Comparison of ENCODE assay signal across 27 cellular contexts in genomic region chr17:66805567-66805966, GRCh38. TPM values are rescaled to one million over a fixed set of nuclear protein-coding genes. Genes with fewer than 3 reads are reported as not detected.
DNase-seq lines count a peak whose midpoint lies in the region; ATAC-seq and TF ChIP-seq lines count a peak whose summit lies in the region.
"Had no signal": no experiment of that assay in that cellular context is flagged by ENCODE, and none has a peak within 500 bp of the region (broad histone marks: within the 10 kb centered on the region; RNA-seq: fewer than 3 reads in every experiment).

No MANE protein-coding gene starts in this region.

- H4K91ac ChIP-seq in H9 (ENCODE audit: insufficient read length, low read depth, low read length), result no peak overlapping the region

- no peak overlapping the region for H3K4me2 ChIP-seq in H9 (ENCODE audit: insufficient read depth, insufficient read length, low read length)

- no peak overlapping the region for H2BK15ac ChIP-seq in H9 (ENCODE audit: low read depth, low read length)

- no peak overlapping the region for H3K4me3 ChIP-seq in CD4-positive, CD25-positive, alpha-beta regulatory T cell (ENCODE audit: low read depth, low read length)
- H3K4me3 ChIP-seq in mucosa of descending colon, result no peak overlapping the region
- H3K4me3 ChIP-seq: breast epithelium, esophagus squamous epithelium, gastroesophageal sphincter, lower lobe of right lung, right lobe of liver had no signal

- no peaks in the 10 kb centered on the region for H3K79me2 ChIP-seq in H9 (ENCODE audit: insufficient read depth, low read length)

- H3K4me1 ChIP-seq in CD4-positive, CD25-positive, alpha-beta regulatory T cell (ENCODE audit: control insufficient read depth, insufficient read depth, low read length, poor library complexity, severe bottlenecking), result no peaks in the 10 kb centered on the region
- H3K4me1 ChIP-seq in H9 (ENCODE audit: insufficient read depth, low read length) (peaks cover 11% of the 10 kb centered on the region; the same call in 1 of the 2 replicates), mucosa of descending colon (ENCODE audit: low read depth) (no peaks in the 10 kb centered on the region)
- H3K4me1 ChIP-seq: breast epithelium, esophagus squamous epithelium, gastroesophageal sphincter, lower lobe of right lung, right lobe of liver had no signal

- no peak overlapping the region for H2BK12ac ChIP-seq in H9 (ENCODE audit: insufficient read length, low read depth, low read length)

- no peak overlapping the region for H3K4me3 Mint-ChIP-seq in CD4-positive, CD25-positive, alpha-beta regulatory T cell
- H3K4me3 Mint-ChIP-seq in H9, result no peak overlapping the region
- no peak overlapping the region for H3K4me3 Mint-ChIP-seq in T-cell
- H3K4me3 Mint-ChIP-seq in activated T-cell treated with anti-CD3 and anti-CD28 coated beads, Interleukin-2, amount 50 U/mL, for 24 hours, result no peak overlapping the region
- H3K4me3 Mint-ChIP-seq: activated CD4-positive, alpha-beta memory T cell treated with anti-CD3 and anti-CD28 coated beads for 36 hours; CD4-positive, alpha-beta memory T cell; endodermal cell; neural crest cell; stimulated activated naive CD8-positive, alpha-beta T cell treated with anti-CD3 and anti-CD28 coated beads, Interleukin-15, Interleukin-2, amounts not matched to agents 100 ng/mL and 50 ng/mL, for 24 hours had no signal

- peak overlapping the region in 2 of 3 donors; percentile 12 to 49 for H3K27ac Mint-ChIP-seq in CD4-positive, CD25-positive, alpha-beta regulatory T cell
- H3K27ac Mint-ChIP-seq in H9 (no peak overlapping the region), T-cell (peak overlapping the region; percentile 29 to 31)
- H3K27ac Mint-ChIP-seq in activated T-cell treated with anti-CD3 and anti-CD28 coated beads, Interleukin-2, amount 50 U/mL, for 24 hours, result no peak overlapping the region
- H3K27ac Mint-ChIP-seq: activated CD4-positive, alpha-beta memory T cell treated with anti-CD3 and anti-CD28 coated beads for 36 hours; endodermal cell; stimulated activated naive CD8-positive, alpha-beta T cell treated with anti-CD3 and anti-CD28 coated beads, Interleukin-15, Interleukin-2, amounts not matched to agents 100 ng/mL and 50 ng/mL, for 24 hours had no signal

- H3K9ac ChIP-seq in H9 (ENCODE audit: extremely low read depth, insufficient read length, low read length), result no peak overlapping the region

- no peaks in the 10 kb centered on the region for H3K9me3 ChIP-seq in CD4-positive, CD25-positive, alpha-beta regulatory T cell (ENCODE audit: control insufficient read depth in 2 of 2, low read length in 2 of 2)
- H3K9me3 ChIP-seq in H9 (ENCODE audit: control insufficient read depth, low read depth, low read length), result no peaks in the 10 kb centered on the region
- H3K9me3 ChIP-seq in mucosa of descending colon, result no peaks in the 10 kb centered on the region
- H3K9me3 ChIP-seq: breast epithelium, esophagus squamous epithelium, gastroesophageal sphincter, lower lobe of right lung, right lobe of liver had no signal

- peak in 1 of 3 donors; percentile 28 for DNase-seq in CD4-positive, CD25-positive, alpha-beta regulatory T cell
- no peak for DNase-seq in H9
- DNase-seq in T-cell, result no peak
- DNase-seq in mucosa of descending colon, result peak in 1 of 3 donors; percentile 44
- DNase-seq in activated T-cell treated with anti-CD3 and anti-CD28 coated beads, Interleukin-2, amount 50 U/mL, for 24 hours, result no peak
- DNase-seq in Kasumi-1 (lab: John Stamatoyannopoulos, UW), result no peak
- DNase-seq: activated CD4-positive, alpha-beta memory T cell treated with anti-CD3 and anti-CD28 coated beads for 36 hours; activated effector memory CD4-positive, alpha-beta T cell treated with anti-CD3 and anti-CD28 coated beads, Interleukin-2, amount 50 U/mL, for 16 hours; amniotic stem cell; CD4-positive, alpha-beta memory T cell; DMS 273 treated with DMSO at 0.1 percent for 48 hours; endodermal cell; esophagus squamous epithelium; lower lobe of right lung; MM.1S; NCI-H1436 treated with DMSO at 0.1 percent for 48 hours; NCI-H526 treated with DMSO at 0.1 percent for 48 hours; right lobe of liver; stimulated activated CD4-positive, alpha-beta T cell treated with anti-CD3 and anti-CD28 coated beads, Interleukin-15, amount 100 ng/mL, for 24 hours had no signal

- H2BK120ac ChIP-seq in H9 (ENCODE audit: low read depth, low read length, poor library complexity, severe bottlenecking), result no peak overlapping the region

- ATAC-seq in CD4-positive, CD25-positive, alpha-beta regulatory T cell (ENCODE audit: low read depth in 2 of 2), result no peak
- peak in 1 of 4 experiments; percentile 60 for ATAC-seq in T-cell (replicated peaks in 1 of 4)
- ATAC-seq in mucosa of descending colon, result peak; percentile 61
- ATAC-seq in HG02970 (IDR thresholded peaks at IDR 0.05; ENCODE audit: low FRiP score, unreplicated experiment), result no peak
- ATAC-seq: gastroesophageal sphincter, lower lobe of right lung, right lobe of liver had no signal

- H3K23me2 ChIP-seq in H9 (ENCODE audit: insufficient read length, low read depth, low read length, poor library complexity, severe bottlenecking), result no peaks in the 10 kb centered on the region

- H2AK5ac ChIP-seq in H9 (ENCODE audit: insufficient read length, low read length), result no peak overlapping the region

- intact Hi-C loops in mucosa of descending colon (cut with DNase I, micrococcal nuclease), result no loop called here

- H2BK5ac ChIP-seq in H9 (ENCODE audit: insufficient read length, low read length), result no peak overlapping the region

- H4K5ac ChIP-seq in H9 (ENCODE audit: insufficient read length, low read depth, low read length), result no peak overlapping the region

- no peak overlapping the region for H3K27ac ChIP-seq in CD4-positive, CD25-positive, alpha-beta regulatory T cell (ENCODE audit: insufficient read depth, low read length, poor library complexity, severe bottlenecking)
- H3K27ac ChIP-seq in H9 (ENCODE audit: insufficient read length, low read depth, low read length), result no peak overlapping the region
- H3K27ac ChIP-seq: breast epithelium, esophagus squamous epithelium, gastroesophageal sphincter, lower lobe of right lung, right lobe of liver had no signal

- H3K14ac ChIP-seq in H9 (ENCODE audit: insufficient read depth, low read length), result peak overlapping the region; percentile 31; the same call in 1 of the 2 replicates

- POLR2A ChIA-PET in T-cell (lab: Charles Lee), result no interaction called here

- no peak overlapping the region for H2BK20ac ChIP-seq in H9 (ENCODE audit: low read depth, low read length, poor library complexity, severe bottlenecking)

- H3K36me3 ChIP-seq in CD4-positive, CD25-positive, alpha-beta regulatory T cell (ENCODE audit: control insufficient read depth, insufficient read depth, low read length), result peaks cover 11% of the 10 kb centered on the region
- no peaks in the 10 kb centered on the region for H3K36me3 ChIP-seq in mucosa of descending colon (ENCODE audit: low read depth)
- H3K36me3 ChIP-seq: breast epithelium, esophagus squamous epithelium, lower lobe of right lung, right lobe of liver had no signal

- H3T11ph ChIP-seq in H9 (ENCODE audit: low read length), result no peak overlapping the region

- no peaks in the 10 kb centered on the region for H4K20me1 ChIP-seq in H9 (ENCODE audit: control insufficient read depth, insufficient read depth, insufficient read length)

- WGBS in H9 (ENCODE audit: extremely low coverage, insufficient read length, low lambda C conversion rate), result no CpG with 5 or more reads among the region's 10 CpGs

- H3K27me3 Mint-ChIP-seq in CD4-positive, CD25-positive, alpha-beta regulatory T cell, result no peaks in the 10 kb centered on the region
- H3K27me3 Mint-ChIP-seq in H9 (ENCODE audit: low read depth), result no peaks in the 10 kb centered on the region
- H3K27me3 Mint-ChIP-seq in T-cell, result no peaks in the 10 kb centered on the region
- no peaks in the 10 kb centered on the region for H3K27me3 Mint-ChIP-seq in activated T-cell treated with anti-CD3 and anti-CD28 coated beads, Interleukin-2, amount 50 U/mL, for 24 hours
- H3K27me3 Mint-ChIP-seq: activated CD4-positive, alpha-beta memory T cell treated with anti-CD3 and anti-CD28 coated beads for 36 hours; CD4-positive, alpha-beta memory T cell; stimulated activated naive CD8-positive, alpha-beta T cell treated with anti-CD3 and anti-CD28 coated beads, Interleukin-15, Interleukin-2, amounts not matched to agents 100 ng/mL and 50 ng/mL, for 24 hours had no signal

- no peak overlapping the region for H3K18ac ChIP-seq in H9 (ENCODE audit: insufficient read length, low read depth, low read length)

- TF ChIP-seq CTCF in H9 (conservative IDR thresholded peaks at IDR 0.05) (no peak), mucosa of descending colon (IDR thresholded peaks at IDR 0.05) (no peak)

- H4K8ac ChIP-seq in H9 (replicated peaks; ENCODE audit: insufficient read length, low read depth, low read length), result no peak overlapping the region

- H3K23ac ChIP-seq in H9 (ENCODE audit: insufficient read length, low read depth, low read length), result no peak overlapping the region

- peaks cover 22% of the 10 kb centered on the region for H3K36me3 Mint-ChIP-seq in CD4-positive, CD25-positive, alpha-beta regulatory T cell
- H3K36me3 Mint-ChIP-seq in H9 (ENCODE audit: insufficient read depth in 1 of 3, low read depth in 3 of 3) (no peaks in the 10 kb centered on the region; a peak in 2 of 7 replicates), T-cell (peaks cover 39% of the 10 kb centered on the region)
- peaks cover 72% of the 10 kb centered on the region for H3K36me3 Mint-ChIP-seq in activated T-cell treated with anti-CD3 and anti-CD28 coated beads, Interleukin-2, amount 50 U/mL, for 24 hours (ENCODE audit: low read depth)

- no peak overlapping the region for H3K56ac ChIP-seq in H9 (ENCODE audit: insufficient read length, low read depth, low read length)

- no peak overlapping the region for H3K4ac ChIP-seq in H9 (ENCODE audit: low read depth, low read length)

- H3K4me1 Mint-ChIP-seq in CD4-positive, CD25-positive, alpha-beta regulatory T cell, result peaks cover 0 to 27% (median 6%) of the 10 kb centered on the region in 4 donors
- H3K4me1 Mint-ChIP-seq in H9, result peaks cover 27 to 33% of the 10 kb centered on the region in 2 experiments
- H3K4me1 Mint-ChIP-seq in T-cell, result peaks cover 29 to 36% (median 35%) of the 10 kb centered on the region in 3 donors
- H3K4me1 Mint-ChIP-seq in activated T-cell treated with anti-CD3 and anti-CD28 coated beads, Interleukin-2, amount 50 U/mL, for 24 hours (ENCODE audit: low read depth), result peaks cover 27% of the 10 kb centered on the region

- H3K79me1 ChIP-seq in H9 (ENCODE audit: insufficient read depth, low read depth, low read length, poor library complexity, severe bottlenecking), result no peaks in the 10 kb centered on the region

- CTCF ChIA-PET in T-cell (lab: Charles Lee), result no interaction called here

- no peaks in the 10 kb centered on the region for H3K27me3 ChIP-seq in CD4-positive, CD25-positive, alpha-beta regulatory T cell (ENCODE audit: control insufficient read depth, insufficient read depth, low read length)
- no peaks in the 10 kb centered on the region for H3K27me3 ChIP-seq in H9 (ENCODE audit: insufficient read depth, low read length)
- H3K27me3 ChIP-seq: breast epithelium, esophagus squamous epithelium, gastroesophageal sphincter, right lobe of liver had no signal

- H3K9me3 Mint-ChIP-seq in CD4-positive, CD25-positive, alpha-beta regulatory T cell, result peaks cover 0 to 2% (median 0%) of the 10 kb centered on the region in 7 donors
- H3K9me3 Mint-ChIP-seq in H9 (no peaks in the 10 kb centered on the region), T-cell (no peaks in the 10 kb centered on the region)
- H3K9me3 Mint-ChIP-seq in activated T-cell treated with anti-CD3 and anti-CD28 coated beads, Interleukin-2, amount 50 U/mL, for 24 hours, result no peaks in the 10 kb centered on the region
- H3K9me3 Mint-ChIP-seq: activated CD4-positive, alpha-beta memory T cell treated with anti-CD3 and anti-CD28 coated beads for 36 hours; endodermal cell; neural crest cell; stimulated activated naive CD8-positive, alpha-beta T cell treated with anti-CD3 and anti-CD28 coated beads, Interleukin-15, Interleukin-2, amounts not matched to agents 100 ng/mL and 50 ng/mL, for 24 hours had no signal

- H2AFZ ChIP-seq in H9 (ENCODE audit: low read length), result no peak overlapping the region

RNA-seq across cellular contexts. Expression of gene CACNG5, which starts 29.4 kb away (rescaled TPM):
- total RNA-seq in CD4-positive, CD25-positive, alpha-beta regulatory T cell, result not detected
- not detected for polyA plus RNA-seq in CD4-positive, CD25-positive, alpha-beta regulatory T cell
- 1.2 and 1.6 TPM in 2 replicates for total RNA-seq in H9 (2021)
- not detected for total RNA-seq in T-cell
- total RNA-seq in mucosa of descending colon, result under 1 TPM in 1 of 3 donors, not detected in 2; 0.44 TPM
- total RNA-seq: activated CD4-positive, alpha-beta memory T cell treated with anti-CD3 and anti-CD28 coated beads for 36 hours; breast epithelium; CD4-positive, alpha-beta memory T cell; esophagus squamous epithelium; G401; gastroesophageal sphincter; lower lobe of right lung; mucosa of gallbladder; neural crest cell; posterior vena cava; right lobe of liver had no signal
- polyA plus RNA-seq: CD4-positive, alpha-beta memory T cell had no signal

Comparison
In these comparisons a context has a peak if more than half of its experiments do, and no peak if none do; other contexts are left out.
1. H3K27ac Mint-ChIP-seq: peak in CD4-positive, CD25-positive, alpha-beta regulatory T cell (2 of 3) and T-cell (2 of 2); none in H9 (0 of 3) and activated T-cell treated with anti-CD3 and anti-CD28 coated beads, Interleukin-2, amount 50 U/mL, for 24 hours (single experiment).